7 cellular contexts compared by ENCODE assay signal in the genomic region with DNA sequence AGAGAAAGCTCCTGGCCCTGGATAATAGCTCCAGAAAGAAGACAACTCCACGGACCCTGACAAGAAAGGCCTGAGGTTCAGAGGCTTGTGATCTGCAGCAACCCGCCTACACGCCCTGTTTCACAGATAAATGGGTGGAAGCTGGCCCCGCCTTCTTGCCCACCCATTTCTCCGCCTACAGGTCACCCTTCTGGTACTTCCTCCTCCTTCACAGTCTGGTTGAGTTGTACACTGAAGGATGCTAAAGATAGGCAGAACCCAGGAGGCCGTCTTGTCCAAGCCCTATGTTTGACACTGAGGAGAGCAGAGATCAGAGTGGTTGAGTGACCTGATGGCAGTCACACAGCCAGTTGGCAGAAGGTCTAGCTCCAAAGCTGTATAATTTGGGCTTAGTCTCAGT. TPM values are rescaled to one million over a fixed set of nuclear protein-coding genes. Genes with fewer than 3 reads are reported as not detected.
DNase-seq lines count a peak whose midpoint lies in the region; ATAC-seq lines count a peak whose summit lies in the region.

No MANE protein-coding gene starts in this region.

- no peak overlapping the region for H3K4me3 ChIP-seq in Jurkat, Clone E6-1 (ENCODE audit: low read length)

- ATAC-seq in GM19328 (IDR thresholded peaks at IDR 0.05; ENCODE audit: unreplicated experiment) (peak; percentile 68), HG03469 (IDR thresholded peaks at IDR 0.05; ENCODE audit: unreplicated experiment) (no peak)

- peak; percentile 57 for DNase-seq in Jurkat, Clone E6-1 (ENCODE audit: low read depth, low spot score)
- peak; percentile 6 to 18 (median 9) for DNase-seq in activated CD8-positive, alpha-beta memory T cell treated with anti-CD3 and anti-CD28 coated beads for 48 hours (ENCODE audit: low read depth in 2 of 3, low spot score in 2 of 3)
- DNase-seq in stimulated activated CD4-positive, alpha-beta T cell treated with anti-CD3 and anti-CD28 coated beads, Interleukin-1b, Interleukin-23, amount 100 ng/mL, for 4 hours (ENCODE audit: low read depth in 2 of 2) = peak; percentile 48 to 60
- DNase-seq in DMS153 treated with DMSO at 0.1 percent for 48 hours (lab: John Stamatoyannopoulos, UW; ENCODE audit: unreplicated experiment) (no peak), NCI-H446 treated with DMSO at 0.1 percent for 48 hours (lab: John Stamatoyannopoulos, UW) (no peak)

RNA-seq across cellular contexts. Expression of a gene that starts 34.2 kb away (rescaled TPM):
- polyA plus RNA-seq in Jurkat, Clone E6-1 (2012; ENCODE audit: insufficient read depth, insufficient read length) = 1.8 TPM

Comparison
In these comparisons a context has a peak if more than half of its experiments do, and no peak if none do; other contexts are left out.
1. DNase-seq: peak in Jurkat, Clone E6-1 (single experiment), activated CD8-positive, alpha-beta memory T cell treated with anti-CD3 and anti-CD28 coated beads for 48 hours (3 of 3) and stimulated activated CD4-positive, alpha-beta T cell treated with anti-CD3 and anti-CD28 coated beads, Interleukin-1b, Interleukin-23, amount 100 ng/mL, for 4 hours (2 of 2); none in DMS153 treated with DMSO at 0.1 percent for 48 hours (single experiment) and NCI-H446 treated with DMSO at 0.1 percent for 48 hours (single experiment).